ENCODE assay signal across 7 cellular contexts in the genomic region with DNA sequence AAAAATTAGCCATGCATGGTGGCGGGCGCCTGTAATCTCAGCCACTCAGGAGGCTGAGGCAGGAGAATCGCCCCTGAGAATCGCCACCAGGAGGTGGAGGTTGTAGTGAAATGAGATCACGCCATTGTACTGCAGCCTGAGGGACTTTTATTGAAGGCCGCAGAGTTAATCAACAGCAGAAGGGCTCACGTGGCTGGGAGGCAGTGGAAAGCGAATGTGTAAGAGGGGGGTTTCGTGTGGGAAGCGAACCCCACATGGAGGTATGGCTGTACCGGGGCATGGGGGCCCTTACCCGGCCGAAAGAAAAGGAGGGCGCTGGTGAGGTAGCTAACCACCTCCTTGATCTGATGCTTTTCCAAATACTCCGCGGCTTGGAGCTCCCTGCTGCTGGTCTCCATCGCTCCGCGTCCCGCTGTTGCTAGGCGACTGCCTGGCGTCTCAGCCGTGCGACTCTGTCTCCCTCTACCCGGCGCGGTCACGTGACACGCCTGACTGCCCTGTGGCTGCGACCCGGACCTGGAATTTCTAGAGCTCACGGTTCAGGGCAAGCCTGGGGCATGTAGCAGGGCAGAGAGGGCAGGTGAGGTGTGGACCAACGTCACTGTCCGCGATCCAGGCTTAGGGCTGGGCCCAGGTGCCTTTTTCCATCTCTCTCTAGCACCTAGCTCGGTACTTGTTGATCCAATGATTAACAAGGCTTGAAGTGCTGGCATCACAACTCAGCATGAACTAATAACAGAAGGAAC. TPM values are rescaled to one million over a fixed set of nuclear protein-coding genes. Genes with fewer than 3 reads are reported as not detected.
A peak's percentile ranks its signal among the peaks of the same experiment; 100 is the strongest.
DNase-seq lines count a peak whose midpoint lies in the region; ATAC-seq and TF ChIP-seq lines count a peak whose summit lies in the region.

A gene with protein sequence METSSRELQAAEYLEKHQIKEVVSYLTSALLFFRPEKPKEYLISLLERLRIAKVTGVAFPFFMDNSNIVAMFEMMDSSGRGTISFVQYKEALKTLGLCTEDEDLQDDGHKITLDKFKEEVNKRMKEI (minus strand): TSS at position 428 of the 746 bp plus-strand sequence. CDS start 30 bp downstream, at position 398.

- H3K4me1 ChIP-seq in suprapubic skin = peaks cover 5% of the 10 kb centered on the region

- no peak within 1 kb of the TSS for H3K27ac ChIP-seq in suprapubic skin

- H3K27me3 Mint-ChIP-seq in natural killer cell treated with Interleukin-12 subunit alpha and Interleukin-12 subunit beta and Interleukin-15 and Interleukin-18, amount 100 ng/mL, for 72 hours = peaks cover 0 to 10% of the 10 kb centered on the region in 2 donors

- no peak for TF ChIP-seq EP300 in suprapubic skin (IDR thresholded peaks at IDR 0.05)

- no peak within 1 kb of the TSS for H3K27ac Mint-ChIP-seq in natural killer cell treated with Interleukin-12 subunit alpha and Interleukin-12 subunit beta and Interleukin-15 and Interleukin-18, amount 100 ng/mL, for 72 hours

- peak within 1 kb of the TSS; percentile 52 for H3K4me3 ChIP-seq in fibroblast of villous mesenchyme (ENCODE audit: low read depth, low read length)
- peak within 1 kb of the TSS; percentile 28 for H3K4me3 ChIP-seq in suprapubic skin

- no peaks in the 10 kb centered on the region for H3K9me3 ChIP-seq in suprapubic skin

- 32% methylated on average over 17 of the region's 36 CpGs for WGBS in suprapubic skin

- no peaks in the 10 kb centered on the region for H3K36me3 ChIP-seq in suprapubic skin

- peaks cover 4% of the 10 kb centered on the region for H3K27me3 ChIP-seq in suprapubic skin

- TF ChIP-seq POLR2A in suprapubic skin (IDR thresholded peaks at IDR 0.05) = no peak

- DNase-seq in NCI-H2227 (lab: John Stamatoyannopoulos, UW; ENCODE audit: unreplicated experiment) (peak; percentile 95), activated T-helper 1 cell treated with Interleukin-2 at 50 U/mL for 16 hours (ENCODE audit: low read depth) (peak; percentile 4), fibroblast of villous mesenchyme (ENCODE audit: low read depth) (peak; percentile 38), suprapubic skin (ENCODE audit: low spot score in 2 of 2) (no peak)
- DNase-seq in natural killer cell treated with Interleukin-12 subunit alpha and Interleukin-12 subunit beta and Interleukin-15 and Interleukin-18, amount 100 ng/mL, for 72 hours (ENCODE audit: low spot score) = no peak

- H3K36me3 Mint-ChIP-seq in natural killer cell treated with Interleukin-12 subunit alpha and Interleukin-12 subunit beta and Interleukin-15 and Interleukin-18, amount 100 ng/mL, for 72 hours = peaks cover 7% of the 10 kb centered on the region

- H3K4me1 Mint-ChIP-seq in natural killer cell treated with Interleukin-12 subunit alpha and Interleukin-12 subunit beta and Interleukin-15 and Interleukin-18, amount 100 ng/mL, for 72 hours (ENCODE audit: low read depth in 2 of 2) = peaks cover 0 to 11% of the 10 kb centered on the region in 2 donors

- ATAC-seq in GM18499 (IDR thresholded peaks at IDR 0.05; ENCODE audit: insufficient read depth, unreplicated experiment) (peak; percentile 62), HG02840 (IDR thresholded peaks at IDR 0.05; ENCODE audit: low FRiP score, unreplicated experiment) (peak; percentile 73)
- peak; percentile 33 to 45 for ATAC-seq in natural killer cell treated with Interleukin-12 subunit alpha and Interleukin-12 subunit beta and Interleukin-15 and Interleukin-18, amount 100 ng/mL, for 72 hours

- TF ChIP-seq CTCF in fibroblast of villous mesenchyme (IDR thresholded peaks at IDR 0.05; ENCODE audit: insufficient read depth, low read depth, low read length) (no peak), suprapubic skin (IDR thresholded peaks at IDR 0.05) (no peak)

- H3K4me3 Mint-ChIP-seq in natural killer cell treated with Interleukin-12 subunit alpha and Interleukin-12 subunit beta and Interleukin-15 and Interleukin-18, amount 100 ng/mL, for 72 hours = peak within 1 kb of the TSS; percentile 42

- H3K9me3 Mint-ChIP-seq in natural killer cell treated with Interleukin-12 subunit alpha and Interleukin-12 subunit beta and Interleukin-15 and Interleukin-18, amount 100 ng/mL, for 72 hours = peaks cover 3% of the 10 kb centered on the region

RNA-seq across cellular contexts. Expression of the gene that starts here (rescaled TPM):
- total RNA-seq in fibroblast of villous mesenchyme (under 0.01 TPM in 1 of 2 replicates, not detected in the other), suprapubic skin (not detected)
- total RNA-seq in natural killer cell treated with Interleukin-12 subunit alpha and Interleukin-12 subunit beta and Interleukin-15 and Interleukin-18, amount 100 ng/mL, for 72 hours = not detected

Comparison
In these comparisons a context has a peak if more than half of its experiments do, and no peak if none do; other contexts are left out.
1. Peak in DNase-seq and H3K4me3 ChIP-seq in fibroblast of villous mesenchyme; RNA of the gene not detected or under 1 TPM.
2. Peak in ATAC-seq in natural killer cell treated with Interleukin-12 subunit alpha and Interleukin-12 subunit beta and Interleukin-15 and Interleukin-18, amount 100 ng/mL, for 72 hours; RNA of the gene not detected or under 1 TPM.
3. DNase-seq: peak in NCI-H2227 (single experiment) and activated T-helper 1 cell treated with Interleukin-2 at 50 U/mL for 16 hours (single experiment); none in natural killer cell treated with Interleukin-12 subunit alpha and Interleukin-12 subunit beta and Interleukin-15 and Interleukin-18, amount 100 ng/mL, for 72 hours (single experiment) and suprapubic skin (0 of 2).
4. Peak in every context shown above with its lines, with median percentiles within 50 percentile points of each other: ATAC-seq.